Comparison of ENCODE assay signal across 9 cellular contexts in genomic region chr6:159038914-159039884, GRCh38. TPM values are rescaled to one million over a fixed set of nuclear protein-coding genes. Genes with fewer than 3 reads are reported as not detected.
DNase-seq lines count a peak whose midpoint lies in the region; ATAC-seq and TF ChIP-seq lines count a peak whose summit lies in the region.
"Had no signal": no experiment of that assay in that cellular context is flagged by ENCODE, and none has a peak within 500 bp of the region (broad histone marks: within the 10 kb centered on the region; RNA-seq: fewer than 3 reads in every experiment).

No MANE protein-coding gene starts in this region.

- no peaks in the 10 kb centered on the region for H3K36me3 Mint-ChIP-seq in endothelial cell (ENCODE audit: low read depth, unreplicated experiment)

- no peak for TF ChIP-seq CTCF in endothelial cell (IDR thresholded peaks at IDR 0.05; ENCODE audit: unreplicated experiment)

- peaks cover 20% of the 10 kb centered on the region for H3K4me1 Mint-ChIP-seq in endothelial cell (ENCODE audit: unreplicated experiment)

- H3K9me3 Mint-ChIP-seq in endothelial cell (ENCODE audit: unreplicated experiment), result no peaks in the 10 kb centered on the region

- peak overlapping the region; percentile 49 for H3K27ac ChIP-seq in cingulate gyrus (ENCODE audit: low read depth, low read length)
- H3K27ac ChIP-seq: C4-2B had no signal

- no peak overlapping the region for H3K4me3 Mint-ChIP-seq in endothelial cell (ENCODE audit: unreplicated experiment)

- H3K27me3 Mint-ChIP-seq in endothelial cell (ENCODE audit: unreplicated experiment), result peaks cover 2% of the 10 kb centered on the region

- peak; percentile 85 for ATAC-seq in HG02678 (IDR thresholded peaks at IDR 0.05; ENCODE audit: unreplicated experiment)
- peak; percentile 73 for ATAC-seq in sciatic nerve

- intact Hi-C loops in sciatic nerve (cut with DNase I), result no loop called here

- H3K27ac Mint-ChIP-seq in endothelial cell (ENCODE audit: unreplicated experiment), result no peak overlapping the region

- DNase-seq in activated CD4-positive, alpha-beta T cell treated with anti-CD3 and anti-CD28 coated beads, Interleukin-2, amount 50 U/mL, for 1 hour, result peak; percentile 15
- no peak for DNase-seq in activated CD4-positive, alpha-beta T cell treated with anti-CD3 and anti-CD28 coated beads for 48 hours
- peak; percentile 21 for DNase-seq in NCI-H226
- DNase-seq in sciatic nerve (ENCODE audit: low spot score), result no peak
- no peak for DNase-seq in endothelial cell (ENCODE audit: low spot score)
- no peak for DNase-seq in ureter (ENCODE audit: low spot score)

RNA-seq across cellular contexts. Expression of gene TAGAP, which starts 5.6 kb away (rescaled TPM):
- 8.0 TPM for total RNA-seq in sciatic nerve
- 0.41 TPM for total RNA-seq in endothelial cell (ENCODE audit: unreplicated experiment)
- 4.9 TPM for total RNA-seq in ureter

RNA-seq across cellular contexts. Expression of gene RSPH3, which starts 39.2 kb away (rescaled TPM):
- total RNA-seq in sciatic nerve, result 11.1 TPM
- total RNA-seq in endothelial cell (ENCODE audit: unreplicated experiment), result 4.4 TPM
- total RNA-seq in ureter, result 15.0 TPM

Comparison
In these comparisons a context has a peak if more than half of its experiments do, and no peak if none do; other contexts are left out.
1. DNase-seq: peak in activated CD4-positive, alpha-beta T cell treated with anti-CD3 and anti-CD28 coated beads, Interleukin-2, amount 50 U/mL, for 1 hour (single experiment) and NCI-H226 (single experiment); none in activated CD4-positive, alpha-beta T cell treated with anti-CD3 and anti-CD28 coated beads for 48 hours (single experiment), sciatic nerve (single experiment), endothelial cell (single experiment) and ureter (single experiment).